Comparison of ENCODE assay signal across 31 cellular contexts in the genomic region with DNA sequence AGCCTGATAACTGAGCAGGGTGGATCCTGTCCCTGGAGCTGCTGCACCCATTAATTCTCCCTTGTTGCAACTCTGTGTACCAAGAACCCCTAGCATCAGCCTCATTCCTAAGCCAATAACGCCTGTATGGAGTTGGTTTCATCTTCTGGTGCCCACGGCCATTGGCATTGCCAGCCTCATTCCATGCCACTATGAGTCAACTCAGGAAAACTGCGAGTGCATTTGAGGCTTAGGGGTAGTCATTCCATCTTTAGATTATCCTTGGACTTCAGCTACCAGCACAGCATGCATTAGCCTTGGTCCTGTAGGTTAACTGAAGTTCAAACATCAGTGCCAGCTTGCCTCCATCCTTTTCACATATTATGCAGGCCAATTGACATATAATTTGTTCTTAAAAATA. TPM values are rescaled to one million over a fixed set of nuclear protein-coding genes. Genes with fewer than 3 reads are reported as not detected.
"Had no signal": no experiment of that assay in that cellular context is flagged by ENCODE, and none has a peak within 500 bp of the region (broad histone marks: within the 10 kb centered on the region; RNA-seq: fewer than 3 reads in every experiment).

No MANE protein-coding gene starts in this region.

- H3K4me3 Mint-ChIP-seq: activated CD4-positive, alpha-beta T cell treated with anti-CD3 and anti-CD28 coated beads for 36 hours; activated naive CD8-positive, alpha-beta T cell; activated T-cell treated with anti-CD3 and anti-CD28 coated beads, Interleukin-2, amount 50 U/mL, for 24 hours; naive thymus-derived CD4-positive, alpha-beta T cell; neural progenitor cell; stimulated activated naive B cell treated with anti-CD40 and anti-IgM and Interleukin-4, amounts not matched to agents 10 μg/mL and 1 μg/mL and 100 μg/mL, for 72 hours; WTC11 had no signal

- ATAC-seq: left colon, mucosa of descending colon, WTC11 had no signal

- H3K9me3 Mint-ChIP-seq: activated T-cell treated with anti-CD3 and anti-CD28 coated beads, Interleukin-2, amount 50 U/mL, for 24 hours; activated T-helper 17 cell treated with anti-CD3 and anti-CD28 coated beads, Interleukin-2, amount 50 U/mL, for 72 hours; naive thymus-derived CD4-positive, alpha-beta T cell; neural progenitor cell; stimulated activated naive B cell treated with anti-CD40 and anti-IgM and Interleukin-4, amounts not matched to agents 10 μg/mL and 1 μg/mL and 100 μg/mL, for 72 hours; WTC11 had no signal

- H3K36me3 ChIP-seq: adrenal gland, ascending aorta, esophagus squamous epithelium, gastroesophageal sphincter, lower lobe of right lung, neural progenitor cell, right lobe of liver, transverse colon had no signal

- H3K4me3 ChIP-seq: adrenal gland, ascending aorta, coronary artery, esophagus squamous epithelium, gastroesophageal sphincter, lower lobe of right lung, mucosa of descending colon, neural progenitor cell, right lobe of liver, transverse colon had no signal

- DNase-seq: activated CD4-positive, alpha-beta T cell treated with anti-CD3 and anti-CD28 coated beads for 36 hours; activated CD4-positive, alpha-beta T cell treated with anti-CD3 and anti-CD28 coated beads, Interleukin-2, amount 50 U/mL, for 4 hours; activated CD8-positive, alpha-beta memory T cell treated with anti-CD3 and anti-CD28 coated beads for 24 hours; activated CD8-positive, alpha-beta memory T cell treated with anti-CD3 and anti-CD28 coated beads, Interleukin-2, amount 50 U/mL, for 4 hours; activated T-cell treated with anti-CD3 and anti-CD28 coated beads, Interleukin-2, amount 50 U/mL, for 24 hours; adrenal gland; esophagus squamous epithelium; head of caudate nucleus; islet precursor cell; left colon; lower lobe of right lung; mesendoderm; mucosa of descending colon; naive thymus-derived CD4-positive, alpha-beta T cell; right lobe of liver; stimulated activated CD4-positive, alpha-beta T cell treated with anti-CD3 and anti-CD28 coated beads, Interleukin-2, amount 100 ng/mL, for 48 hours; stimulated activated CD8-positive, alpha-beta memory T cell treated with anti-CD3 and anti-CD28 coated beads, Interleukin-4, amount 100 ng/mL, for 48 hours; stimulated activated naive B cell treated with anti-CD40 and anti-IgM and Interleukin-4, amounts not matched to agents 10 μg/mL and 1 μg/mL and 100 μg/mL, for 72 hours; T-helper 1 cell; T-helper 9 cell; transverse colon had no signal

- H3K4me1 ChIP-seq: ascending aorta, esophagus squamous epithelium, right lobe of liver, transverse colon had no signal

- H3K27ac Mint-ChIP-seq: activated CD4-positive, alpha-beta T cell treated with anti-CD3 and anti-CD28 coated beads for 36 hours; activated naive CD8-positive, alpha-beta T cell; activated T-cell treated with anti-CD3 and anti-CD28 coated beads, Interleukin-2, amount 50 U/mL, for 24 hours; naive thymus-derived CD4-positive, alpha-beta T cell; neural progenitor cell; progenitor cell of endocrine pancreas; stimulated activated naive B cell treated with anti-CD40 and anti-IgM and Interleukin-4, amounts not matched to agents 10 μg/mL and 1 μg/mL and 100 μg/mL, for 72 hours; WTC11 had no signal

- H3K27ac ChIP-seq: ascending aorta, esophagus squamous epithelium, gastroesophageal sphincter, lower lobe of right lung, neural progenitor cell, right lobe of liver, transverse colon had no signal

- H3K36me3 Mint-ChIP-seq: naive thymus-derived CD4-positive, alpha-beta T cell; neural progenitor cell; stimulated activated naive B cell treated with anti-CD40 and anti-IgM and Interleukin-4, amounts not matched to agents 10 μg/mL and 1 μg/mL and 100 μg/mL, for 72 hours; WTC11 had no signal

- H3K9me3 ChIP-seq: adrenal gland, ascending aorta, esophagus squamous epithelium, gastroesophageal sphincter, lower lobe of right lung, mucosa of descending colon, right lobe of liver, transverse colon had no signal

- H3K27me3 ChIP-seq: adrenal gland, ascending aorta, right lobe of liver had no signal

RNA-seq across cellular contexts. Expression of a gene that starts 1.4 kb away (rescaled TPM):
- total RNA-seq: ascending aorta; esophagus squamous epithelium; lower lobe of right lung; naive thymus-derived CD4-positive, alpha-beta T cell; progenitor cell of endocrine pancreas; temporal lobe had no signal
- polyA plus RNA-seq: naive thymus-derived CD4-positive, alpha-beta T cell had no signal

RNA-seq across cellular contexts. Expression of a gene that starts 5.6 kb away (rescaled TPM):
- total RNA-seq: activated CD4-positive, alpha-beta T cell treated with anti-CD3 and anti-CD28 coated beads for 36 hours; activated T-helper 17 cell treated with anti-CD3 and anti-CD28 coated beads, Interleukin-2, amount 50 U/mL, for 72 hours; ascending aorta; gastroesophageal sphincter; left colon; lower lobe of right lung; naive thymus-derived CD4-positive, alpha-beta T cell; progenitor cell of endocrine pancreas; right lobe of liver; temporal lobe; transverse colon had no signal
- polyA plus RNA-seq: naive thymus-derived CD4-positive, alpha-beta T cell had no signal

RNA-seq across cellular contexts. Expression of a gene that starts 18.0 kb away (rescaled TPM):
- total RNA-seq: gastroesophageal sphincter, left colon, omental fat pad, progenitor cell of endocrine pancreas, right lobe of liver had no signal

RNA-seq across cellular contexts. Expression of a gene that starts 27.4 kb away (rescaled TPM):
- total RNA-seq: ascending aorta had no signal
